22 cellular contexts compared by ENCODE assay signal in genomic region chr22:16955081-16955480, GRCh38. TPM values are rescaled to one million over a fixed set of nuclear protein-coding genes. Genes with fewer than 3 reads are reported as not detected.
"Had no signal": no experiment of that assay in that cellular context is flagged by ENCODE, and none has a peak within 500 bp of the region (broad histone marks: within the 10 kb centered on the region; RNA-seq: fewer than 3 reads in every experiment).

No MANE protein-coding gene starts in this region.

- H3K27me3 ChIP-seq: hepatocyte, transverse colon had no signal

- H3K27ac ChIP-seq: coronary artery, hepatocyte, thoracic aorta, transverse colon had no signal

- H3K4me1 Mint-ChIP-seq: endodermal cell, nephron had no signal

- DNase-seq: effector CD4-positive, alpha-beta T cell; endodermal cell; erythroblast; foreskin melanocyte; kidney glomerular epithelial cell; stimulated activated CD4-positive, alpha-beta T cell treated with anti-CD3 and anti-CD28 coated beads, Interleukin-2, amount 100 ng/mL, for 24 hours; stimulated activated CD4-positive, alpha-beta T cell treated with anti-CD3 and anti-CD28 coated beads, Interleukin-4, amount 100 ng/mL, for 4 hours; stimulated activated naive B cell treated with anti-CD40 and anti-IgM and Interleukin-4, amounts not matched to agents 10 μg/mL and 1 μg/mL and 100 μg/mL, for 72 hours; stimulated activated naive CD8-positive, alpha-beta T cell treated with anti-CD3 and anti-CD28 coated beads, Interleukin-15, amount 100 ng/mL, for 72 hours; transverse colon had no signal

- H3K27ac Mint-ChIP-seq: endodermal cell; nephron; stimulated activated naive B cell treated with anti-CD40 and anti-IgM and Interleukin-4, amounts not matched to agents 10 μg/mL and 1 μg/mL and 100 μg/mL, for 72 hours; stimulated activated naive CD8-positive, alpha-beta T cell treated with anti-CD3 and anti-CD28 coated beads, Interleukin-15, amount 100 ng/mL, for 72 hours had no signal

- H3K27me3 Mint-ChIP-seq: stimulated activated naive B cell treated with anti-CD40 and anti-IgM and Interleukin-4, amounts not matched to agents 10 μg/mL and 1 μg/mL and 100 μg/mL, for 72 hours; stimulated activated naive CD8-positive, alpha-beta T cell treated with anti-CD3 and anti-CD28 coated beads, Interleukin-15, amount 100 ng/mL, for 72 hours had no signal

- H3K4me3 Mint-ChIP-seq: endodermal cell; nephron; stimulated activated naive B cell treated with anti-CD40 and anti-IgM and Interleukin-4, amounts not matched to agents 10 μg/mL and 1 μg/mL and 100 μg/mL, for 72 hours; stimulated activated naive CD8-positive, alpha-beta T cell treated with anti-CD3 and anti-CD28 coated beads, Interleukin-15, amount 100 ng/mL, for 72 hours had no signal

- H3K9me3 Mint-ChIP-seq: endodermal cell; stimulated activated naive B cell treated with anti-CD40 and anti-IgM and Interleukin-4, amounts not matched to agents 10 μg/mL and 1 μg/mL and 100 μg/mL, for 72 hours; stimulated activated naive CD8-positive, alpha-beta T cell treated with anti-CD3 and anti-CD28 coated beads, Interleukin-15, amount 100 ng/mL, for 72 hours had no signal

- H3K79me2 ChIP-seq: hepatocyte had no signal

- H3K36me3 ChIP-seq: thoracic aorta, transverse colon had no signal

- H3K4me2 ChIP-seq: hepatocyte had no signal

- H3K9me3 ChIP-seq: thoracic aorta, transverse colon had no signal

- H3K36me3 Mint-ChIP-seq: stimulated activated naive B cell treated with anti-CD40 and anti-IgM and Interleukin-4, amounts not matched to agents 10 μg/mL and 1 μg/mL and 100 μg/mL, for 72 hours had no signal

- H2AFZ ChIP-seq: hepatocyte had no signal

- H3K4me3 ChIP-seq: coronary artery, hepatocyte, thoracic aorta, transverse colon had no signal

- H3K4me1 ChIP-seq: transverse colon had no signal

RNA-seq across cellular contexts. Expression of gene GAB4, which starts 52.9 kb away (rescaled TPM):
- total RNA-seq: cerebellum, dermis microvascular lymphatic vessel endothelial cell, endothelial cell of umbilical vein, hepatocyte, liver, lung microvascular endothelial cell, omental fat pad, pulmonary artery endothelial cell, skeletal muscle tissue, thoracic aorta, transverse colon had no signal
- polyA plus RNA-seq: endothelial cell of umbilical vein, hepatocyte, liver had no signal
